ENCODE assay signal across 8 cellular contexts in genomic region chr1:36398370-36398977, GRCh38. TPM values are rescaled to one million over a fixed set of nuclear protein-coding genes. Genes with fewer than 3 reads are reported as not detected.
DNase-seq lines count a peak whose midpoint lies in the region; ATAC-seq and TF ChIP-seq lines count a peak whose summit lies in the region.

No MANE protein-coding gene starts in this region.

- no peaks in the 10 kb centered on the region for H3K9me3 Mint-ChIP-seq in T-helper 2 cell treated with Interferon-gamma antibody and Interleukin-4, amounts not matched to agents 5 μg/mL and 100 μg/mL, for 36 hours
- no peaks in the 10 kb centered on the region for H3K9me3 Mint-ChIP-seq in activated CD4-positive, alpha-beta memory T cell treated with anti-CD3 and anti-CD28 coated beads, Interleukin-2, amount 10 ng/mL, durations not matched to agents 7 days and 5 days

- peaks cover 2% of the 10 kb centered on the region for H3K36me3 Mint-ChIP-seq in T-helper 2 cell treated with Interferon-gamma antibody and Interleukin-4, amounts not matched to agents 5 μg/mL and 100 μg/mL, for 36 hours (ENCODE audit: low read depth)
- H3K36me3 Mint-ChIP-seq in activated CD4-positive, alpha-beta memory T cell treated with anti-CD3 and anti-CD28 coated beads, Interleukin-2, amount 10 ng/mL, durations not matched to agents 7 days and 5 days (ENCODE audit: low read depth): peaks cover 6% of the 10 kb centered on the region

- H3K27ac ChIP-seq in iPS-18a (ENCODE audit: low read length): no peak overlapping the region
- peak overlapping the region in 4 of 5 donors; percentile 89 to 96 (median 94) for H3K27ac ChIP-seq in stomach

- H3K27ac Mint-ChIP-seq in T-helper 2 cell treated with Interferon-gamma antibody and Interleukin-4, amounts not matched to agents 5 μg/mL and 100 μg/mL, for 36 hours: peak overlapping the region; percentile 96
- peak overlapping the region; percentile 4 for H3K27ac Mint-ChIP-seq in activated CD4-positive, alpha-beta memory T cell treated with anti-CD3 and anti-CD28 coated beads, Interleukin-2, amount 10 ng/mL, durations not matched to agents 7 days and 5 days

- H3K4me3 ChIP-seq in iPS-18a (ENCODE audit: low read length): peak overlapping the region; percentile 82
- H3K4me3 ChIP-seq in stomach: peak overlapping the region in 1 of 4 donors; percentile 81
- no peak overlapping the region for H3K4me3 ChIP-seq in mucosa of descending colon

- intact Hi-C loops in stomach (cut with DNase I; ENCODE audit: low total_unique reads): no loop called here
- intact Hi-C loops in mucosa of descending colon (cut with DNase I, micrococcal nuclease): no loop called here

- no peak for TF ChIP-seq CTCF in stomach (IDR thresholded peaks at IDR 0.05)
- no peak for TF ChIP-seq CTCF in mucosa of descending colon (IDR thresholded peaks at IDR 0.05)

- peak overlapping the region; percentile 48 for H3K9ac ChIP-seq in iPS-18a (ENCODE audit: low read length)

- H3K9me3 ChIP-seq in iPS-18a (ENCODE audit: control insufficient read depth, low read depth, low read length) (no peaks in the 10 kb centered on the region), stomach (no peaks in the 10 kb centered on the region), mucosa of descending colon (no peaks in the 10 kb centered on the region)

- H3K27me3 ChIP-seq in iPS-18a (ENCODE audit: control insufficient read depth, insufficient read depth, low read length): no peaks in the 10 kb centered on the region
- H3K27me3 ChIP-seq in stomach: no peaks in the 10 kb centered on the region

- H3K4me3 Mint-ChIP-seq in T-helper 2 cell treated with Interferon-gamma antibody and Interleukin-4, amounts not matched to agents 5 μg/mL and 100 μg/mL, for 36 hours: peak overlapping the region; percentile 93
- H3K4me3 Mint-ChIP-seq in activated CD4-positive, alpha-beta memory T cell treated with anti-CD3 and anti-CD28 coated beads, Interleukin-2, amount 10 ng/mL, durations not matched to agents 7 days and 5 days: peak overlapping the region; percentile 95

- WGBS in stomach, 5 donors: 80 to 89% (median 88%) methylated on average over 7 of the region's 7 CpGs

- H3K4me1 ChIP-seq in iPS-18a (ENCODE audit: control insufficient read depth, low read depth, low read length): peaks cover 4% of the 10 kb centered on the region
- H3K4me1 ChIP-seq in stomach: peaks cover 7 to 41% (median 25%) of the 10 kb centered on the region in 4 donors
- peaks cover 6% of the 10 kb centered on the region for H3K4me1 ChIP-seq in mucosa of descending colon (ENCODE audit: low read depth)

- ATAC-seq in mucosa of descending colon (no peak), HG03354 (IDR thresholded peaks at IDR 0.05; ENCODE audit: poor library complexity, severe bottlenecking, unreplicated experiment) (no peak)

- no peaks in the 10 kb centered on the region for H3K27me3 Mint-ChIP-seq in T-helper 2 cell treated with Interferon-gamma antibody and Interleukin-4, amounts not matched to agents 5 μg/mL and 100 μg/mL, for 36 hours (ENCODE audit: low read depth)
- H3K27me3 Mint-ChIP-seq in activated CD4-positive, alpha-beta memory T cell treated with anti-CD3 and anti-CD28 coated beads, Interleukin-2, amount 10 ng/mL, durations not matched to agents 7 days and 5 days: no peaks in the 10 kb centered on the region

- H3K36me3 ChIP-seq in iPS-18a (ENCODE audit: control insufficient read depth, low read depth, low read length): peaks cover 4% of the 10 kb centered on the region
- peaks cover 6 to 11% (median 8%) of the 10 kb centered on the region in 4 donors for H3K36me3 ChIP-seq in stomach
- H3K36me3 ChIP-seq in mucosa of descending colon (ENCODE audit: low read depth): no peaks in the 10 kb centered on the region

- CTCF ChIA-PET in activated CD4-positive, alpha-beta memory T cell treated with anti-CD3 and anti-CD28 coated beads, Interleukin-2, amount 10 ng/mL, durations not matched to agents 7 days and 5 days (lab: Charles Lee): interaction anchor here (0.5 to 3.3 kb wide), 6 partner anchors 12 to 249 kb away, joined by 4 to 19 read pairs (median 6); partner anchors contain the start of gene TRAPPC3

- no peak for TF ChIP-seq POLR2A in stomach (IDR thresholded peaks at IDR 0.05)

- DNase-seq in T-helper 2 cell treated with Interferon-gamma antibody and Interleukin-4, amounts not matched to agents 5 μg/mL and 100 μg/mL, for 36 hours (ENCODE audit: low spot score): no peak
- DNase-seq in T-helper 2 cell (no peak), stomach (no peak), mucosa of descending colon (no peak), NCI-H2196 treated with DMSO at 0.1 percent for 48 hours (lab: John Stamatoyannopoulos, UW; ENCODE audit: unreplicated experiment) (no peak)
- DNase-seq in activated CD4-positive, alpha-beta memory T cell treated with anti-CD3 and anti-CD28 coated beads, Interleukin-2, amount 10 ng/mL, durations not matched to agents 7 days and 5 days: no peak

- no peak for TF ChIP-seq EP300 in stomach (IDR thresholded peaks at IDR 0.05)

- POLR2A ChIA-PET in activated CD4-positive, alpha-beta memory T cell treated with anti-CD3 and anti-CD28 coated beads, Interleukin-2, amount 10 ng/mL, durations not matched to agents 7 days and 5 days (lab: Charles Lee): interaction anchor here (0.8 to 7.2 kb wide), 5 partner anchors 11 to 237 kb away, joined by 3 to 162 read pairs (median 8); partner anchors contain the start of gene STK40

- peaks cover 15% of the 10 kb centered on the region for H3K4me1 Mint-ChIP-seq in T-helper 2 cell treated with Interferon-gamma antibody and Interleukin-4, amounts not matched to agents 5 μg/mL and 100 μg/mL, for 36 hours (ENCODE audit: low read depth)
- H3K4me1 Mint-ChIP-seq in activated CD4-positive, alpha-beta memory T cell treated with anti-CD3 and anti-CD28 coated beads, Interleukin-2, amount 10 ng/mL, durations not matched to agents 7 days and 5 days: peaks cover 45% of the 10 kb centered on the region

RNA-seq across cellular contexts. Expression of gene LSM10, which starts 0.8 kb away (rescaled TPM):
- 10 to 100 TPM; 41.4 TPM for total RNA-seq in activated CD4-positive, alpha-beta memory T cell treated with anti-CD3 and anti-CD28 coated beads, Interleukin-2, amount 10 ng/mL, durations not matched to agents 7 days and 5 days
- total RNA-seq in stomach (100 to 1,000 TPM in 1 of 5 donors, 10 to 100 TPM in 3, 1 to 10 TPM in 1; 5.1 to 261 (median 42.6) TPM), mucosa of descending colon (10 to 100 TPM; 19.5 to 52.9 (median 22.5) TPM)
- 10 to 100 TPM; 46.5 to 65.7 (median 64.8) TPM for polyA plus RNA-seq in stomach

RNA-seq across cellular contexts. Expression of gene STK40, which starts 12.8 kb away (rescaled TPM):
- total RNA-seq in activated CD4-positive, alpha-beta memory T cell treated with anti-CD3 and anti-CD28 coated beads, Interleukin-2, amount 10 ng/mL, durations not matched to agents 7 days and 5 days: 10 to 100 TPM; 75.2 to 76.8 TPM
- total RNA-seq in stomach (10 to 100 TPM; 14.0 to 57.4 (median 28.3) TPM), mucosa of descending colon (10 to 100 TPM; 51.5 to 85.0 (median 59.4) TPM)
- polyA plus RNA-seq in stomach: 10 to 100 TPM; 14.6 to 36.0 (median 32.1) TPM

RNA-seq across cellular contexts. Expression of gene OSCP1, which starts 51.8 kb away (rescaled TPM):
- total RNA-seq in activated CD4-positive, alpha-beta memory T cell treated with anti-CD3 and anti-CD28 coated beads, Interleukin-2, amount 10 ng/mL, durations not matched to agents 7 days and 5 days: 1 to 10 TPM; 1.3 to 1.7 TPM
- total RNA-seq in stomach (10 to 100 TPM in 2 of 5 donors, 1 to 10 TPM in 3; 1.7 to 69.4 (median 9.7) TPM), mucosa of descending colon (1 to 10 TPM; 2.5 to 8.4 (median 3.7) TPM)
- 1 to 10 TPM; 5.3 to 9.5 (median 8.6) TPM for polyA plus RNA-seq in stomach
